Comparison of ENCODE assay signal across 18 cellular contexts in the genomic region with DNA sequence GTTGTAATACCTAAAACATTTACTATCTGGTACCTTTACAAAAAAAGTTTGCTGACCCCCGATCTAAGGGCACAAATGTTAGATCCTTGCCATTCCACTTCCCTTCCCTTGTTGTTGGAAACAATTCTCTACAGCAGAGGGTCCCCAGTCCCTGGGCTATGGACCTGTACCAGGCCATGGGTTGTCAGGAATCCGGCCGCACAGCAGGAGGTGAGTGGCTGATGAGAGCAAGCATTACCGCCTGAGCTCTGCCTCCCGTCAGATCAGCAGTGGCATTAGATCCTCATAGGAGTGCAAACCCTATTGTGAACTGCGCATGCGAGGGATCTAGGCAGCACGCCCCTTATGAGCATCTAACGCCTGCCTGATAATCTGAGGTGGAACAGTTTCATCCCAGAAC.
DNase-seq lines count a peak whose midpoint lies in the region; ATAC-seq, FAIRE-seq and TF ChIP-seq lines count a peak whose summit lies in the region.
"Had no signal": no experiment of that assay in that cellular context is flagged by ENCODE, and none has a peak within 500 bp of the region (broad histone marks: within the 10 kb centered on the region; RNA-seq: fewer than 3 reads in every experiment).

No MANE protein-coding gene starts in this region.

- H3K36me3 Mint-ChIP-seq in WTC11 (peaks cover 10% of the 10 kb centered on the region), glutamatergic neuron (ENCODE audit: unreplicated experiment) (no peaks in the 10 kb centered on the region)
- H3K36me3 Mint-ChIP-seq in activated CD4-positive, alpha-beta memory T cell treated with anti-CD3 and anti-CD28 coated beads, Interleukin-2, amount 10 ng/mL, durations not matched to agents 7 days and 5 days (ENCODE audit: low read depth), result peaks cover 18% of the 10 kb centered on the region

- no peaks in the 10 kb centered on the region for H3K4me1 ChIP-seq in colonic mucosa
- H3K4me1 ChIP-seq: BLaER1, Caco-2 had no signal

- POLR2A ChIA-PET in WTC11 (lab: Charles Lee), result no interaction called here
- POLR2A ChIA-PET in activated CD4-positive, alpha-beta memory T cell treated with anti-CD3 and anti-CD28 coated beads, Interleukin-2, amount 10 ng/mL, durations not matched to agents 7 days and 5 days (lab: Charles Lee), result no interaction called here

- peak; percentile 61 for FAIRE-seq in GM12891 (lab: Jason Lieb, UNC)

- H3K9me3 Mint-ChIP-seq in WTC11 (peaks cover 17% of the 10 kb centered on the region), glutamatergic neuron (ENCODE audit: unreplicated experiment) (peaks cover 3% of the 10 kb centered on the region)
- peaks cover 3% of the 10 kb centered on the region for H3K9me3 Mint-ChIP-seq in activated CD4-positive, alpha-beta memory T cell treated with anti-CD3 and anti-CD28 coated beads, Interleukin-2, amount 10 ng/mL, durations not matched to agents 7 days and 5 days

- intact Hi-C loops in colonic mucosa (cut with DNase I), result no loop called here

- H3K27me3 Mint-ChIP-seq in WTC11 (ENCODE audit: low read depth), result no peaks in the 10 kb centered on the region
- H3K27me3 Mint-ChIP-seq in glutamatergic neuron (ENCODE audit: unreplicated experiment), result peaks cover 3% of the 10 kb centered on the region
- no peaks in the 10 kb centered on the region for H3K27me3 Mint-ChIP-seq in activated CD4-positive, alpha-beta memory T cell treated with anti-CD3 and anti-CD28 coated beads, Interleukin-2, amount 10 ng/mL, durations not matched to agents 7 days and 5 days
- H3K27me3 Mint-ChIP-seq: CD8-positive, alpha-beta memory T cell had no signal

- DNase-seq in GM12891 (ENCODE audit: insufficient read length, low spot score) (no peak), WTC11 (ENCODE audit: low spot score) (peak; percentile 72), glutamatergic neuron (peak; percentile 12), iPS-NIHi7 (ENCODE audit: extremely low spot score) (peak; percentile 24), colonic mucosa (no peak)
- DNase-seq in activated CD4-positive, alpha-beta memory T cell treated with anti-CD3 and anti-CD28 coated beads, Interleukin-2, amount 10 ng/mL, durations not matched to agents 7 days and 5 days, result no peak
- DNase-seq in activated CD8-positive, alpha-beta memory T cell treated with anti-CD3 and anti-CD28 coated beads, Interleukin-2, amount 50 U/mL, for 4 hours, result no peak
- DNase-seq: 8988T; AML-193; Caco-2; CD8-positive, alpha-beta memory T cell; DND-41; GF-D8; GOT3; IMR-90 had no signal

- TF ChIP-seq CTCF in WTC11 (IDR thresholded peaks at IDR 0.05) (no peak), glutamatergic neuron (IDR thresholded peaks at IDR 0.05; ENCODE audit: partially characterized antibody, unreplicated experiment) (no peak), colonic mucosa (IDR thresholded peaks at IDR 0.05) (no peak)

- H3K9me3 ChIP-seq in colonic mucosa, result no peaks in the 10 kb centered on the region
- H3K9me3 ChIP-seq: Caco-2 had no signal

- no peaks in the 10 kb centered on the region for H3K36me3 ChIP-seq in colonic mucosa

- no peak overlapping the region for H3K27ac ChIP-seq in colonic mucosa
- H3K27ac ChIP-seq: BLaER1 had no signal

- no peak overlapping the region for H3K9ac ChIP-seq in colonic mucosa (ENCODE audit: low read depth in 2 of 2, low read length in 2 of 2)
- H3K9ac ChIP-seq: BLaER1 had no signal

- CTCF ChIA-PET in WTC11 (lab: Charles Lee), result no interaction called here
- CTCF ChIA-PET in activated CD4-positive, alpha-beta memory T cell treated with anti-CD3 and anti-CD28 coated beads, Interleukin-2, amount 10 ng/mL, durations not matched to agents 7 days and 5 days (lab: Charles Lee), result no interaction called here

- H3K27me3 ChIP-seq in colonic mucosa, result no peaks in the 10 kb centered on the region
- H3K27me3 ChIP-seq: BLaER1 had no signal

- no peak overlapping the region for H3K4me3 ChIP-seq in colonic mucosa
- H3K4me3 ChIP-seq: BLaER1 had no signal

- H3K27ac Mint-ChIP-seq in WTC11, result no peak overlapping the region
- H3K27ac Mint-ChIP-seq in glutamatergic neuron (ENCODE audit: unreplicated experiment), result no peak overlapping the region
- H3K27ac Mint-ChIP-seq in activated CD4-positive, alpha-beta memory T cell treated with anti-CD3 and anti-CD28 coated beads, Interleukin-2, amount 10 ng/mL, durations not matched to agents 7 days and 5 days, result no peak overlapping the region
- H3K27ac Mint-ChIP-seq: CD8-positive, alpha-beta memory T cell had no signal

- peaks cover 3% of the 10 kb centered on the region for H3K4me1 Mint-ChIP-seq in WTC11
- peaks cover 4% of the 10 kb centered on the region for H3K4me1 Mint-ChIP-seq in glutamatergic neuron (ENCODE audit: low read depth, unreplicated experiment)
- no peaks in the 10 kb centered on the region for H3K4me1 Mint-ChIP-seq in activated CD4-positive, alpha-beta memory T cell treated with anti-CD3 and anti-CD28 coated beads, Interleukin-2, amount 10 ng/mL, durations not matched to agents 7 days and 5 days

- TF ChIP-seq POLR2A in GM12891 (IDR thresholded peaks at IDR 0.05; ENCODE audit: low read depth, low read length), result no peak

- ATAC-seq in WTC11 (peak; percentile 80), GM18870 (IDR thresholded peaks at IDR 0.05; ENCODE audit: unreplicated experiment) (no peak)
- ATAC-seq: HCT116 had no signal

- H3K4me3 Mint-ChIP-seq in WTC11 (no peak overlapping the region), glutamatergic neuron (ENCODE audit: unreplicated experiment) (no peak overlapping the region)
- H3K4me3 Mint-ChIP-seq in activated CD4-positive, alpha-beta memory T cell treated with anti-CD3 and anti-CD28 coated beads, Interleukin-2, amount 10 ng/mL, durations not matched to agents 7 days and 5 days, result no peak overlapping the region
- H3K4me3 Mint-ChIP-seq: CD8-positive, alpha-beta memory T cell had no signal

TF ChIP-seq in GM12891, 5 proteins besides CTCF, POLR2A, EP300 and RAD21:
- no peak for TF ChIP-seq TAF1 (IDR thresholded peaks at IDR 0.05; ENCODE audit: low read depth, low read length)
- TF ChIP-seq SPI1 (IDR thresholded peaks at IDR 0.05; ENCODE audit: low read depth, low read length), result no peak
- no peak for TF ChIP-seq POU2F2 (IDR thresholded peaks at IDR 0.05; ENCODE audit: low read depth, low read length)
- TF ChIP-seq POLR2AphosphoS5 (IDR thresholded peaks at IDR 0.05; ENCODE audit: low read depth, low read length), result no peak
- no peak for TF ChIP-seq PAX5 (IDR thresholded peaks at IDR 0.05; ENCODE audit: insufficient read depth, low read length, severe bottlenecking)

TF ChIP-seq in WTC11, 78 proteins besides CTCF, POLR2A, EP300 and RAD21 (continues in another document):
- no peak for TF ChIP-seq NFE2L1 (CRISPR knock-in tag; IDR thresholded peaks at IDR 0.05)
- no peak for TF ChIP-seq GTF2I (CRISPR knock-in tag; conservative IDR thresholded peaks at IDR 0.05)
- no peak for TF ChIP-seq EMX1 (CRISPR knock-in tag; IDR thresholded peaks at IDR 0.05)
- no peak for TF ChIP-seq ZNF671 (CRISPR knock-in tag; IDR thresholded peaks at IDR 0.05)
- TF ChIP-seq NR2C2 (CRISPR knock-in tag; IDR thresholded peaks at IDR 0.05), result no peak
- TF ChIP-seq TEAD4 (CRISPR knock-in tag; IDR thresholded peaks at IDR 0.05), result no peak
- TF ChIP-seq MYBL2 (CRISPR knock-in tag; IDR thresholded peaks at IDR 0.05), result no peak
- TF ChIP-seq ZNF232 (CRISPR knock-in tag; IDR thresholded peaks at IDR 0.05), result no peak
- TF ChIP-seq, protein P1, sequence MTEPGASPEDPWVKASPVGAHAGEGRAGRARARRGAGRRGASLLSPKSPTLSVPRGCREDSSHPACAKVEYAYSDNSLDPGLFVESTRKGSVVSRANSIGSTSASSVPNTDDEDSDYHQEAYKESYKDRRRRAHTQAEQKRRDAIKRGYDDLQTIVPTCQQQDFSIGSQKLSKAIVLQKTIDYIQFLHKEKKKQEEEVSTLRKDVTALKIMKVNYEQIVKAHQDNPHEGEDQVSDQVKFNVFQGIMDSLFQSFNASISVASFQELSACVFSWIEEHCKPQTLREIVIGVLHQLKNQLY (CRISPR knock-in tag; IDR thresholded peaks at IDR 0.05), result no peak
- TF ChIP-seq, protein P2, sequence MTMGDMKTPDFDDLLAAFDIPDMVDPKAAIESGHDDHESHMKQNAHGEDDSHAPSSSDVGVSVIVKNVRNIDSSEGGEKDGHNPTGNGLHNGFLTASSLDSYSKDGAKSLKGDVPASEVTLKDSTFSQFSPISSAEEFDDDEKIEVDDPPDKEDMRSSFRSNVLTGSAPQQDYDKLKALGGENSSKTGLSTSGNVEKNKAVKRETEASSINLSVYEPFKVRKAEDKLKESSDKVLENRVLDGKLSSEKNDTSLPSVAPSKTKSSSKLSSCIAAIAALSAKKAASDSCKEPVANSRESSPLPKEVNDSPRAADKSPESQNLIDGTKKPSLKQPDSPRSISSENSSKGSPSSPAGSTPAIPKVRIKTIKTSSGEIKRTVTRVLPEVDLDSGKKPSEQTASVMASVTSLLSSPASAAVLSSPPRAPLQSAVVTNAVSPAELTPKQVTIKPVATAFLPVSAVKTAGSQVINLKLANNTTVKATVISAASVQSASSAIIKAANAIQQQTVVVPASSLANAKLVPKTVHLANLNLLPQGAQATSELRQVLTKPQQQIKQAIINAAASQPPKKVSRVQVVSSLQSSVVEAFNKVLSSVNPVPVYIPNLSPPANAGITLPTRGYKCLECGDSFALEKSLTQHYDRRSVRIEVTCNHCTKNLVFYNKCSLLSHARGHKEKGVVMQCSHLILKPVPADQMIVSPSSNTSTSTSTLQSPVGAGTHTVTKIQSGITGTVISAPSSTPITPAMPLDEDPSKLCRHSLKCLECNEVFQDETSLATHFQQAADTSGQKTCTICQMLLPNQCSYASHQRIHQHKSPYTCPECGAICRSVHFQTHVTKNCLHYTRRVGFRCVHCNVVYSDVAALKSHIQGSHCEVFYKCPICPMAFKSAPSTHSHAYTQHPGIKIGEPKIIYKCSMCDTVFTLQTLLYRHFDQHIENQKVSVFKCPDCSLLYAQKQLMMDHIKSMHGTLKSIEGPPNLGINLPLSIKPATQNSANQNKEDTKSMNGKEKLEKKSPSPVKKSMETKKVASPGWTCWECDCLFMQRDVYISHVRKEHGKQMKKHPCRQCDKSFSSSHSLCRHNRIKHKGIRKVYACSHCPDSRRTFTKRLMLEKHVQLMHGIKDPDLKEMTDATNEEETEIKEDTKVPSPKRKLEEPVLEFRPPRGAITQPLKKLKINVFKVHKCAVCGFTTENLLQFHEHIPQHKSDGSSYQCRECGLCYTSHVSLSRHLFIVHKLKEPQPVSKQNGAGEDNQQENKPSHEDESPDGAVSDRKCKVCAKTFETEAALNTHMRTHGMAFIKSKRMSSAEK (CRISPR knock-in tag; IDR thresholded peaks at IDR 0.05; ENCODE audit: borderline replicate concordance), result no peak

Comparison
In these comparisons a context has a peak if more than half of its experiments do, and no peak if none do; other contexts are left out.
1. DNase-seq: peak in WTC11 (single experiment), glutamatergic neuron (single experiment) and iPS-NIHi7 (single experiment); none in GM12891 (single experiment), activated CD4-positive, alpha-beta memory T cell treated with anti-CD3 and anti-CD28 coated beads, Interleukin-2, amount 10 ng/mL, durations not matched to agents 7 days and 5 days (single experiment), colonic mucosa (single experiment) and activated CD8-positive, alpha-beta memory T cell treated with anti-CD3 and anti-CD28 coated beads, Interleukin-2, amount 50 U/mL, for 4 hours (single experiment).